ENCODE assay signal across 12 cellular contexts in the genomic region with DNA sequence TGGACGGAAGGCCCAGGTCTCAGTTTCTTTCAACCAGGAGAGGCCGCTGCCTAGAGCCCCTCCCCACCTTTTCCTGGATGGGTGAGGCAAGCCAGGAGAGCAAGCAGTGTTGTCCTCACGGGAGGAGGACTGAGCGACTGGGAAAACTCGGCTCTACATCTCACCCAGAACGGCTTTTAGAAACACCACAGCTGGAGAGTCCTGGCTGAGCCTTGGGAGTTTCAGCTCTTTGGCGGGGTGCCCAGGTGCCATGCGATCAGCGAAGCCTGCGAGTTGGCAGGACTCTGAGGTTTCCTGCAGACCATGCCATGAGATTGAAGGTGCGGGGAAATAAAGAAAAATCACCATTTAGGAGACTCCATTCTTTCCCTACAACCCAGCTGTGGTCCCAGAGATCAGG. TPM values are rescaled to one million over a fixed set of nuclear protein-coding genes. Genes with fewer than 3 reads are reported as not detected.
DNase-seq lines count a peak whose midpoint lies in the region; TF ChIP-seq lines count a peak whose summit lies in the region.
"Had no signal": no experiment of that assay in that cellular context is flagged by ENCODE, and none has a peak within 500 bp of the region (broad histone marks: within the 10 kb centered on the region; RNA-seq: fewer than 3 reads in every experiment).

No MANE protein-coding gene starts in this region.

- TF ChIP-seq CTCF in endothelial cell (IDR thresholded peaks at IDR 0.05; ENCODE audit: unreplicated experiment), result no peak
- no peak for TF ChIP-seq CTCF in uterus (IDR thresholded peaks at IDR 0.05)

- no peaks in the 10 kb centered on the region for H3K36me3 ChIP-seq in uterus

- peaks cover 65% of the 10 kb centered on the region for H3K4me1 Mint-ChIP-seq in endothelial cell (ENCODE audit: unreplicated experiment)

- H3K27me3 ChIP-seq in uterus, result no peaks in the 10 kb centered on the region

- DNase-seq in NCI-H345 (lab: John Stamatoyannopoulos, UW) (peak; percentile 61), NCI-H345 treated with DMSO at 0.1 percent for 48 hours (lab: John Stamatoyannopoulos, UW; ENCODE audit: unreplicated experiment) (no peak), endothelial cell (ENCODE audit: low spot score) (no peak), midbrain (lab: John Stamatoyannopoulos, UW) (peak; percentile 73), uterus (peak; percentile 56 to 65), NCI-H748 (lab: John Stamatoyannopoulos, UW; ENCODE audit: unreplicated experiment) (no peak), HuH-7 (ENCODE audit: low spot score) (no peak), COLO829 (ENCODE audit: low spot score) (no peak)
- DNase-seq: KBM-7; NK-92 treated with Interleukin-12 subunit alpha and Interleukin-12 subunit beta, amount 100 ng/mL, for 24 hours had no signal

- peak overlapping the region; percentile 18 for H3K27ac Mint-ChIP-seq in endothelial cell (ENCODE audit: unreplicated experiment)
- H3K27ac Mint-ChIP-seq: T-helper 1 cell treated with Interleukin-12 subunit alpha and Interleukin-12 subunit beta and Interleukin-4 antibody, amounts not matched to agents 30 μg/mL and 1 μg/mL, for 36 hours had no signal

- H3K4me3 ChIP-seq in uterus, result no peak overlapping the region

- H3K27me3 Mint-ChIP-seq in endothelial cell (ENCODE audit: unreplicated experiment), result peaks cover 4% of the 10 kb centered on the region

- peaks cover 0 to 14% of the 10 kb centered on the region in 2 donors for H3K4me1 ChIP-seq in uterus

- intact Hi-C loops in uterus (cut with DNase I; ENCODE audit: low total_unique reads), result no loop called here

- TF ChIP-seq POLR2A in uterus (IDR thresholded peaks at IDR 0.05), result no peak

- H3K36me3 Mint-ChIP-seq in endothelial cell (ENCODE audit: low read depth, unreplicated experiment), result peaks cover 17% of the 10 kb centered on the region

- H3K9me3 Mint-ChIP-seq in endothelial cell (ENCODE audit: unreplicated experiment), result no peaks in the 10 kb centered on the region
- H3K9me3 Mint-ChIP-seq: neural crest cell; T-helper 1 cell treated with Interleukin-12 subunit alpha and Interleukin-12 subunit beta and Interleukin-4 antibody, amounts not matched to agents 30 μg/mL and 1 μg/mL, for 36 hours had no signal

- H3K9me3 ChIP-seq in uterus, result no peaks in the 10 kb centered on the region

- H3K4me3 Mint-ChIP-seq in endothelial cell (ENCODE audit: unreplicated experiment), result no peak overlapping the region
- H3K4me3 Mint-ChIP-seq: neural crest cell; T-helper 1 cell treated with Interleukin-12 subunit alpha and Interleukin-12 subunit beta and Interleukin-4 antibody, amounts not matched to agents 30 μg/mL and 1 μg/mL, for 36 hours had no signal

- peak overlapping the region in 1 of 2 donors; percentile 40 for H3K27ac ChIP-seq in uterus

RNA-seq across cellular contexts. Expression of a gene that starts 26.0 kb away (rescaled TPM):
- 25.0 TPM for total RNA-seq in endothelial cell (ENCODE audit: unreplicated experiment)
- total RNA-seq in uterus, result 10 to 100 TPM in 2 of 4 donors, 1 to 10 TPM in 2; 1.2 to 22.8 (median 6.9) TPM

RNA-seq across cellular contexts. Expression of a gene that starts 54.0 kb away (rescaled TPM):
- total RNA-seq in endothelial cell (ENCODE audit: unreplicated experiment) (132 TPM), uterus (1 to 10 TPM in 3 of 4 donors, under 1 TPM in 1; 0.29 to 6.6 (median 1.9) TPM)

Comparison
In these comparisons a context has a peak if more than half of its experiments do, and no peak if none do; other contexts are left out.
1. DNase-seq: peak in NCI-H345 (single experiment), midbrain (single experiment) and uterus (2 of 2); none in NCI-H345 treated with DMSO at 0.1 percent for 48 hours (single experiment), endothelial cell (single experiment), NCI-H748 (single experiment), HuH-7 (single experiment) and COLO829 (single experiment).
2. RNA of a gene that starts 54.0 kb away (total RNA-seq): 132 TPM in endothelial cell (single experiment); 0.29 to 6.6 TPM in uterus; every median in the first group is over 10 times any median in the second.